In genomic region chr19:35995655-35995993, GRCh38 we compare ENCODE assay signal across 8 cellular contexts. TPM values are rescaled to one million over a fixed set of nuclear protein-coding genes. Genes with fewer than 3 reads are reported as not detected.
DNase-seq lines count a peak whose midpoint lies in the region; ATAC-seq and TF ChIP-seq lines count a peak whose summit lies in the region.

No MANE protein-coding gene starts in this region.

- no peak for TF ChIP-seq CTCF in WI38 (IDR thresholded peaks at IDR 0.05; ENCODE audit: low read depth, low read length)
- no peak for TF ChIP-seq CTCF in epithelial cell of proximal tubule (conservative IDR thresholded peaks at IDR 0.05; ENCODE audit: low read depth, low read length)

- H3K4me3 ChIP-seq in WI38 (ENCODE audit: low read depth, low read length) (peak overlapping the region; percentile 79), epithelial cell of proximal tubule (ENCODE audit: low read depth, low read length) (peak overlapping the region; percentile 92)

- peaks cover 29 to 41% (median 41%) of the 10 kb centered on the region in 3 donors for H3K4me1 Mint-ChIP-seq in naive B cell

- peak; percentile 62 for DNase-seq in EL
- DNase-seq in HPDE6-E6E7 (ENCODE audit: extremely low spot score), result peak; percentile 39
- no peak for DNase-seq in epithelial cell of proximal tubule (ENCODE audit: low read depth)
- no peak for DNase-seq in naive B cell
- DNase-seq in amniotic stem cell (lab: John Stamatoyannopoulos, UW), result no peak
- DNase-seq in T-helper 9 cell, result no peak

- ATAC-seq in GM19463 (IDR thresholded peaks at IDR 0.05; ENCODE audit: unreplicated experiment), result peak; percentile 23
- ATAC-seq in naive B cell (ENCODE audit: low read depth in 2 of 2), result peak; percentile 33 to 37

- peaks cover 0 to 4% of the 10 kb centered on the region in 2 donors for H3K36me3 Mint-ChIP-seq in naive B cell

- peak overlapping the region; percentile 86 to 98 (median 94) for H3K4me3 Mint-ChIP-seq in naive B cell

- H3K9me3 Mint-ChIP-seq in naive B cell, result no peaks in the 10 kb centered on the region

- H3K27ac Mint-ChIP-seq in naive B cell, result peak overlapping the region in 4 of 6 donors; percentile 59 to 93 (median 83)

- H3K27me3 Mint-ChIP-seq in naive B cell, result no peaks in the 10 kb centered on the region

RNA-seq across cellular contexts. Expression of gene SDHAF1, which starts 0.6 kb away (rescaled TPM):
- 23.2 and 34.5 TPM in 2 replicates for total RNA-seq in epithelial cell of proximal tubule
- polyA plus RNA-seq in naive B cell (ENCODE audit: low read depth in 6 of 6), result 10 to 100 TPM; 30.0 to 58.0 (median 48.8) TPM

RNA-seq across cellular contexts. Expression of gene SYNE4, which starts 13.0 kb away (rescaled TPM):
- total RNA-seq in epithelial cell of proximal tubule, result 4.4 and 5.3 TPM in 2 replicates
- polyA plus RNA-seq in naive B cell (ENCODE audit: low read depth in 6 of 6), result under 1 TPM in 1 of 6 donors, not detected in 5; 0.24 TPM

RNA-seq across cellular contexts. Expression of gene ALKBH6, which starts 18.4 kb away (rescaled TPM):
- total RNA-seq in epithelial cell of proximal tubule, result 24.3 and 39.7 TPM in 2 replicates
- polyA plus RNA-seq in naive B cell (ENCODE audit: low read depth in 6 of 6), result 10 to 100 TPM; 13.7 to 28.9 (median 19.1) TPM

RNA-seq across cellular contexts. Expression of gene CLIP3, which starts 37.0 kb away (rescaled TPM):
- total RNA-seq in epithelial cell of proximal tubule, result 0.51 and 4.3 TPM in 2 replicates
- 1 to 10 TPM in 1 of 6 donors, not detected in 5; 1.8 TPM for polyA plus RNA-seq in naive B cell (ENCODE audit: low read depth in 6 of 6)

RNA-seq across cellular contexts. Expression of gene THAP8, which starts 58.5 kb away (rescaled TPM):
- total RNA-seq in epithelial cell of proximal tubule, result 3.3 and 7.0 TPM in 2 replicates
- polyA plus RNA-seq in naive B cell (ENCODE audit: low read depth in 6 of 6), result 1 to 10 TPM; 1.4 to 7.3 (median 3.6) TPM

Comparison
In these comparisons a context has a peak if more than half of its experiments do, and no peak if none do; other contexts are left out.
1. DNase-seq: peak in EL (single experiment) and HPDE6-E6E7 (single experiment); none in epithelial cell of proximal tubule (single experiment), naive B cell (single experiment), amniotic stem cell (single experiment) and T-helper 9 cell (single experiment).